8 cellular contexts compared by ENCODE assay signal in the genomic region with DNA sequence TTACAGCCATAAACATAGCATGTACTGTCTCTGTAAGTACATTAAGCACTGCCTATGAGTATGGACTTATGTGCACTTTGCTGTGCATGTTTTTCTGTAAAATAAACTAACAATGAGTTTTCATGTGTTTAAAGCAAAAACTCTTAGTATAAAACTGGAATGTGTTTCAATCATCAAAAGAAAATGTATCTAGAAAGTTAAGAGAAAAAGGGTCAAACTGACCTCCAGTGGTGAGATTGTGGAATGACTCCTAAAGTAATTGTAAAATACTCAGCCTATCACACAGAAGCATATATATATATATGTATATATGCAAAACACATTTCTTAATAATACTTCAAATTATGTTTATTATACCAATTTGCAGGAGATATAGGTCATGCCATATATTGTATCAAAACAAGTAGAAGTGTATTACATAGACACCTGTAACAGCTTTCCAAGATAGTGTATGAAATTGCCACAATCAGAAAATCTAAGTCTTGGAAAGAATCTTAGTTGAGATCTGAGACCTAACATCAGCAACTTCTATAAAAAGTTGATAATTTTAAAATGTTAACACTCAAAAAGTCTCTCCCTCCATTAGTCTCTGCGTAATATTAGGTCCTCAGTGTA.
DNase-seq lines count a peak whose midpoint lies in the region; ATAC-seq and TF ChIP-seq lines count a peak whose summit lies in the region.

No MANE protein-coding gene starts in this region.

- intact Hi-C loops in MCF 10A (cut with micrococcal nuclease), result loop anchor here (1.0 kb wide), 3 partner anchors 151 to 344 kb away; no protein-coding TSS in a partner anchor
- intact Hi-C loops in activated CD4-positive, alpha-beta memory T cell treated with anti-CD3 and anti-CD28 coated beads for 36 hours (cut with micrococcal nuclease), result loop anchor here (10.0 kb wide), 1 partner anchor 150 kb away; no protein-coding TSS in a partner anchor

- H3K4me3 ChIP-seq in GM12865 (ENCODE audit: low read depth, low read length), result no peak overlapping the region

- no peak overlapping the region for H3K27ac Mint-ChIP-seq in MCF 10A (ENCODE audit: low read depth, unreplicated experiment)
- H3K27ac Mint-ChIP-seq in activated CD4-positive, alpha-beta memory T cell treated with anti-CD3 and anti-CD28 coated beads for 36 hours, result no peak overlapping the region

- ATAC-seq in GM18873 (IDR thresholded peaks at IDR 0.05; ENCODE audit: low FRiP score, unreplicated experiment), result no peak
- no peak for ATAC-seq in HG03521 (IDR thresholded peaks at IDR 0.05; ENCODE audit: unreplicated experiment)
- no peak for ATAC-seq in HG03342 (IDR thresholded peaks at IDR 0.05; ENCODE audit: unreplicated experiment)

- no TSS peak for BruUV-seq in MCF 10A (replicated peaks; lab: Mats Ljungman, UMichigan)

- peak; percentile 44 for DNase-seq in GM12865 (ENCODE audit: low read depth)
- DNase-seq in NCI-H1436 treated with DMSO at 0.1 percent for 48 hours (lab: John Stamatoyannopoulos, UW), result peak; percentile 5
- peak; percentile 52 for DNase-seq in MCF 10A (ENCODE audit: unreplicated experiment)
- DNase-seq in midbrain (lab: John Stamatoyannopoulos, UW), result peak; percentile 33
- DNase-seq in activated CD4-positive, alpha-beta memory T cell treated with anti-CD3 and anti-CD28 coated beads for 36 hours, result no peak

- no peaks in the 10 kb centered on the region for H3K9me3 Mint-ChIP-seq in MCF 10A (ENCODE audit: unreplicated experiment)
- no peaks in the 10 kb centered on the region for H3K9me3 Mint-ChIP-seq in activated CD4-positive, alpha-beta memory T cell treated with anti-CD3 and anti-CD28 coated beads for 36 hours

- POLR2A ChIA-PET in MCF 10A (lab: Yijun Ruan, JAX), result interaction anchor here (1.2 kb wide), 1 partner anchor 329 kb away, joined by 4 read pairs; no protein-coding TSS in a partner anchor
- POLR2A ChIA-PET in activated CD4-positive, alpha-beta memory T cell treated with anti-CD3 and anti-CD28 coated beads for 36 hours (lab: Charles Lee), result no interaction called here

- H3K36me3 Mint-ChIP-seq in MCF 10A (ENCODE audit: insufficient read depth, unreplicated experiment), result peaks cover under 1% of the 10 kb centered on the region
- no peaks in the 10 kb centered on the region for H3K36me3 Mint-ChIP-seq in activated CD4-positive, alpha-beta memory T cell treated with anti-CD3 and anti-CD28 coated beads for 36 hours

- CTCF ChIA-PET in MCF 10A (lab: Yijun Ruan, JAX), result interaction anchor here (0.6 to 6.7 kb wide), 21 partner anchors 15 to 345 kb away, joined by 3 to 89 read pairs (median 4); no protein-coding TSS in a partner anchor
- CTCF ChIA-PET in activated CD4-positive, alpha-beta memory T cell treated with anti-CD3 and anti-CD28 coated beads for 36 hours (lab: Charles Lee), result interaction anchor here (0.6 to 4.2 kb wide), 4 partner anchors 87 to 332 kb away, joined by 3 to 33 read pairs (median 6); no protein-coding TSS in a partner anchor

- no peak overlapping the region for H3K4me3 Mint-ChIP-seq in MCF 10A (ENCODE audit: unreplicated experiment)
- H3K4me3 Mint-ChIP-seq in activated CD4-positive, alpha-beta memory T cell treated with anti-CD3 and anti-CD28 coated beads for 36 hours, result no peak overlapping the region

- no peaks in the 10 kb centered on the region for H3K27me3 Mint-ChIP-seq in MCF 10A (ENCODE audit: insufficient read depth, unreplicated experiment)
- H3K27me3 Mint-ChIP-seq in activated CD4-positive, alpha-beta memory T cell treated with anti-CD3 and anti-CD28 coated beads for 36 hours, result peaks cover 11% of the 10 kb centered on the region

- peak; percentile 35 for TF ChIP-seq CTCF in GM12865 (IDR thresholded peaks at IDR 0.05; ENCODE audit: insufficient read depth, low read depth, low read length, missing control alignments)
- peak; percentile 47 for TF ChIP-seq CTCF in MCF 10A (IDR thresholded peaks at IDR 0.05; ENCODE audit: unreplicated experiment)

- no peaks in the 10 kb centered on the region for H3K4me1 Mint-ChIP-seq in MCF 10A (ENCODE audit: insufficient read depth, unreplicated experiment)
- no peaks in the 10 kb centered on the region for H3K4me1 Mint-ChIP-seq in activated CD4-positive, alpha-beta memory T cell treated with anti-CD3 and anti-CD28 coated beads for 36 hours (ENCODE audit: low read depth)
